Comparison of ENCODE assay signal across 8 cellular contexts in genomic region chr16:2752850-2753522, GRCh38. TPM values are rescaled to one million over a fixed set of nuclear protein-coding genes. Genes with fewer than 3 reads are reported as not detected.
DNase-seq lines count a peak whose midpoint lies in the region; ATAC-seq and TF ChIP-seq lines count a peak whose summit lies in the region.

No MANE protein-coding gene starts in this region.

- in situ Hi-C loops in IMR-90 (cut with MboI; ENCODE audit: low sequenced_read_pairs), result no loop called here

- peak overlapping the region; percentile 99 for H3K27ac ChIP-seq in IMR-90 (ENCODE audit: insufficient read depth, low read length)
- H3K27ac ChIP-seq in angular gyrus (ENCODE audit: low read depth, low read length), result peak overlapping the region; percentile 100
- peak overlapping the region; percentile 98 for H3K27ac ChIP-seq in right cardiac atrium (ENCODE audit: low read length)

- no peak for TF ChIP-seq RAD21 in IMR-90 (IDR thresholded peaks at IDR 0.05; ENCODE audit: low read length)

- H3K4me3 Mint-ChIP-seq in progenitor cell of endocrine pancreas (ENCODE audit: low read depth), result peak overlapping the region; percentile 93

- H3K9ac ChIP-seq in IMR-90 (ENCODE audit: low read depth, low read length), result peak overlapping the region; percentile 97

- H3K36me3 ChIP-seq in IMR-90 (ENCODE audit: control insufficient read depth, insufficient read depth, low read length), result peaks cover 16% of the 10 kb centered on the region

- CTCF ChIA-PET in IMR-90 (lab: Yijun Ruan, JAX), result no interaction called here

- peak overlapping the region; percentile 99 for H3K4me2 ChIP-seq in IMR-90 (ENCODE audit: low read depth, low read length)

- no peaks in the 10 kb centered on the region for H3K9me3 Mint-ChIP-seq in progenitor cell of endocrine pancreas (ENCODE audit: low read depth)

- peak overlapping the region; percentile 38 to 54; a peak in 3 of 4 replicates for H4K8ac ChIP-seq in IMR-90 (ENCODE audit: low read depth in 2 of 2, low read length in 2 of 2)

- 0% methylated on average over 1 of the region's 72 CpGs; no CpG with 5 or more reads in 1 of the 2 experiments for whole genome bisulfite sequencing in IMR-90 (ENCODE audit: extremely low coverage in 2 of 2, insufficient read length in 1 of 2), 2 experiments
- WGBS in right cardiac atrium, result under 1% methylated on average over 70 of the region's 72 CpGs

- intact Hi-C loops in IMR-90 (cut with micrococcal nuclease), result loop anchor here (1.0 kb wide), 1 partner anchor 115 kb away; no protein-coding TSS in a partner anchor
- intact Hi-C loops in right cardiac atrium (cut with DNase I), result no loop called here

- peak overlapping the region; percentile 86 for H3K23ac ChIP-seq in IMR-90 (ENCODE audit: low read depth, low read length)

- H3K18ac ChIP-seq in IMR-90 (ENCODE audit: low read depth, low read length), result no peak overlapping the region; the same call in none of the 2 replicates

- ATAC-seq in GM21529 (IDR thresholded peaks at IDR 0.05; ENCODE audit: unreplicated experiment) (peak; percentile 29), IMR-90 (ENCODE audit: low read depth) (peak; percentile 69), right cardiac atrium (peak; percentile 79 to 87)

- no peak overlapping the region for H2BK120ac ChIP-seq in IMR-90 (ENCODE audit: low read depth, low read length)

- peak overlapping the region; percentile 100 for H3K27ac Mint-ChIP-seq in progenitor cell of endocrine pancreas

- no peak overlapping the region for H2BK20ac ChIP-seq in IMR-90 (ENCODE audit: low read depth, low read length)

- POLR2A ChIA-PET in IMR-90 (lab: Charles Lee; ENCODE audit: unreplicated experiment), result interaction anchor here (0.6 to 1.4 kb wide), 5 partner anchors 10 to 1175 kb away, joined by 3 to 8 read pairs (median 4); no protein-coding TSS in a partner anchor

- H3K4me1 ChIP-seq in IMR-90 (ENCODE audit: control insufficient read depth, insufficient read depth, low read length), result peaks cover 9% of the 10 kb centered on the region
- peaks cover 20% of the 10 kb centered on the region for H3K4me1 ChIP-seq in right cardiac atrium (ENCODE audit: control insufficient read depth, insufficient read depth, low read length)

- H3K79me1 ChIP-seq in IMR-90 (ENCODE audit: low read depth in 1 of 2, low read length in 2 of 2), result peaks cover 15 to 53% of the 10 kb centered on the region in 2 experiments

- H3K9me3 ChIP-seq in IMR-90 (ENCODE audit: control insufficient read depth, insufficient read depth, low read length), result peaks cover 2% of the 10 kb centered on the region; the same call in 1 of the 2 replicates
- H3K9me3 ChIP-seq in right cardiac atrium (ENCODE audit: control insufficient read depth, low read length), result no peaks in the 10 kb centered on the region

- peak; percentile 79 for DNase-seq in EL
- DNase-seq in IMR-90, result peak; percentile 77
- peak; percentile 86 to 96 (median 94) for DNase-seq in right cardiac atrium
- no peak for DNase-seq in progenitor cell of endocrine pancreas (ENCODE audit: low spot score, unreplicated experiment)
- DNase-seq in activated gamma-delta T cell (lab: John Stamatoyannopoulos, UW), result no peak

- dilution Hi-C loops in IMR-90 (cut with HindIII; ENCODE audit: low sequenced_read_pairs, unreplicated experiment), result no loop called here

- peaks cover 42% of the 10 kb centered on the region for H3K4me1 Mint-ChIP-seq in progenitor cell of endocrine pancreas (ENCODE audit: low read depth)

- H4K5ac ChIP-seq in IMR-90 (ENCODE audit: low read depth, low read length), result no peak overlapping the region

- peaks cover 14% of the 10 kb centered on the region for H3K9me1 ChIP-seq in IMR-90 (ENCODE audit: insufficient read depth, low read length)

- H3K4me3 ChIP-seq in IMR-90 (ENCODE audit: insufficient read depth, low read depth, low read length), result peak overlapping the region; percentile 88
- peak overlapping the region; percentile 90 for H3K4me3 ChIP-seq in right cardiac atrium (ENCODE audit: low read length)

- no TSS peak for BruUV-seq in IMR-90 (replicated peaks; lab: Mats Ljungman, UMichigan)

- peaks cover 20% of the 10 kb centered on the region for H3K36me3 Mint-ChIP-seq in progenitor cell of endocrine pancreas (ENCODE audit: insufficient read depth)

- peaks cover 52% of the 10 kb centered on the region for H4K20me1 ChIP-seq in IMR-90 (ENCODE audit: insufficient read depth, low read length)

- no peak overlapping the region for H2BK15ac ChIP-seq in IMR-90 (ENCODE audit: low read depth, low read length)

- H3K27me3 Mint-ChIP-seq in progenitor cell of endocrine pancreas, result no peaks in the 10 kb centered on the region

- H3K27me3 ChIP-seq in IMR-90 (ENCODE audit: control insufficient read depth, insufficient read depth, low read length), result no peaks in the 10 kb centered on the region
- H3K27me3 ChIP-seq in right cardiac atrium (ENCODE audit: control insufficient read depth, insufficient read depth), result no peaks in the 10 kb centered on the region

- H3K4ac ChIP-seq in IMR-90 (ENCODE audit: low read depth, low read length), result peak overlapping the region; percentile 34

- peak overlapping the region; percentile 99 for H2AFZ ChIP-seq in IMR-90 (replicated peaks; ENCODE audit: low read length, poor library complexity)

- no peak for TF ChIP-seq CTCF in IMR-90 (conservative IDR thresholded peaks at IDR 0.05; ENCODE audit: low read depth, low read length)
- TF ChIP-seq CTCF in progenitor cell of endocrine pancreas (IDR thresholded peaks at IDR 0.05; ENCODE audit: unreplicated experiment), result no peak

- H3K56ac ChIP-seq in IMR-90 (ENCODE audit: extremely low read depth, insufficient read depth, low read length), result peak overlapping the region; percentile 80

- peak overlapping the region; percentile 98 for H2AK9ac ChIP-seq in IMR-90 (replicated peaks; ENCODE audit: low read depth, low read length, poor library complexity)

- H4K91ac ChIP-seq in IMR-90 (ENCODE audit: insufficient read depth, low read depth, low read length), result peak overlapping the region; percentile 29; the same call in 1 of the 2 replicates

- peak overlapping the region; percentile 95 for H3K14ac ChIP-seq in IMR-90 (replicated peaks; ENCODE audit: low read depth, low read length)

- TF ChIP-seq POLR2A in IMR-90 (IDR thresholded peaks at IDR 0.05; ENCODE audit: low read depth, low read length), result no peak

- peak overlapping the region; percentile 68 for H2AK5ac ChIP-seq in IMR-90 (ENCODE audit: low read depth, low read length)

- H2BK5ac ChIP-seq in IMR-90 (ENCODE audit: low read depth, low read length, poor library complexity, severe bottlenecking), result peak overlapping the region; percentile 90

TF ChIP-seq in IMR-90, 13 proteins besides CTCF, POLR2A, EP300 and RAD21 (continues in another document):
- TF ChIP-seq CHD1 (IDR thresholded peaks at IDR 0.05; ENCODE audit: low read depth, low read length), result peak; percentile 11; the same call in 1 of the 2 replicates

TF ChIP-seq in PFSK-1, 5 proteins besides CTCF, POLR2A, EP300 and RAD21:
- no peak for TF ChIP-seq FOXP2 (optimal IDR thresholded peaks at IDR 0.05; ENCODE audit: borderline replicate concordance, extremely low read depth, extremely low read length, insufficient read depth)
- TF ChIP-seq TAF1 (IDR thresholded peaks at IDR 0.05; ENCODE audit: borderline replicate concordance, insufficient read depth, low read length), result 0 out of 2 replicates have a peak, but pooled peaks have one; percentile 4

RNA-seq across cellular contexts. Expression of gene SRRM2, which starts 0.5 kb away (rescaled TPM):
- total RNA-seq in IMR-90 (2012; rRNA removed) (20.3 and 21.1 TPM in 2 replicates), right cardiac atrium (100 to 1,000 TPM; 299 to 352 (median 320) TPM), progenitor cell of endocrine pancreas (817 and 838 TPM in 2 replicates)
- polyA plus RNA-seq in IMR-90 (2012; rRNA removed) (300 and 301 TPM in 2 replicates), right cardiac atrium (402 TPM)
- polyA plus RNA-seq in IMR-90 (2012; cell fraction: cytosol; rRNA removed), result 57.1 and 150 TPM in 2 replicates
- polyA plus RNA-seq in IMR-90 (2012; cell fraction: nucleus; rRNA removed; ENCODE audit: low replicate concordance), result 949 and 1,549 TPM in 2 replicates
- 338 TPM for polyA plus RNA-seq in PFSK-1 (2012; ENCODE audit: insufficient read length, low read depth)

RNA-seq across cellular contexts. Expression of gene ELOB, which starts 24.1 kb away (rescaled TPM):
- 225 and 5,859 TPM in 2 replicates for total RNA-seq in IMR-90 (2012; rRNA removed)
- 442 and 481 TPM in 2 replicates for polyA plus RNA-seq in IMR-90 (2012; rRNA removed)
- polyA plus RNA-seq in IMR-90 (2012; cell fraction: cytosol; rRNA removed), result 442 and 479 TPM in 2 replicates
- polyA plus RNA-seq in IMR-90 (2012; cell fraction: nucleus; rRNA removed; ENCODE audit: low replicate concordance), result 142 and 174 TPM in 2 replicates
- 540 TPM for polyA plus RNA-seq in PFSK-1 (2012; ENCODE audit: insufficient read length, low read depth)
- 100 to 1,000 TPM; 235 to 320 (median 280) TPM for total RNA-seq in right cardiac atrium
- 625 TPM for polyA plus RNA-seq in right cardiac atrium
- total RNA-seq in progenitor cell of endocrine pancreas, result 201 and 207 TPM in 2 replicates

RNA-seq across cellular contexts. Expression of gene PRSS27, which starts 33.0 kb away (rescaled TPM):
- total RNA-seq in IMR-90 (2012; rRNA removed) (under 0.01 TPM in 2 replicates), right cardiac atrium (under 1 TPM; 0.32 to 0.64 (median 0.37) TPM), progenitor cell of endocrine pancreas (6.3 and 6.6 TPM in 2 replicates)
- polyA plus RNA-seq in IMR-90 (2012; rRNA removed) (0.58 and 0.83 TPM in 2 replicates), right cardiac atrium (0.25 TPM)
- polyA plus RNA-seq in IMR-90 (2012; cell fraction: cytosol; rRNA removed), result 0.86 and 1.1 TPM in 2 replicates
- polyA plus RNA-seq in IMR-90 (2012; cell fraction: nucleus; rRNA removed; ENCODE audit: low replicate concordance), result 2.5 and 3.2 TPM in 2 replicates
- 1.4 TPM for polyA plus RNA-seq in PFSK-1 (2012; ENCODE audit: insufficient read length, low read depth)

RNA-seq across cellular contexts. Expression of gene PRSS33, which starts 34.4 kb away (rescaled TPM):
- total RNA-seq in IMR-90 (2012; rRNA removed) (not detected in 2 replicates), right cardiac atrium (not detected), progenitor cell of endocrine pancreas (0.27 and 0.31 TPM in 2 replicates)
- polyA plus RNA-seq in IMR-90 (2012; rRNA removed) (not detected in 2 replicates), right cardiac atrium (not detected)
- not detected in 2 replicates for polyA plus RNA-seq in IMR-90 (2012; cell fraction: cytosol; rRNA removed)
- polyA plus RNA-seq in IMR-90 (2012; cell fraction: nucleus; rRNA removed; ENCODE audit: low replicate concordance), result not detected in 2 replicates
- polyA plus RNA-seq in PFSK-1 (2012; ENCODE audit: insufficient read length, low read depth), result not detected

RNA-seq across cellular contexts. Expression of gene PRSS41, which starts 45.3 kb away (rescaled TPM):
- not detected in 2 replicates for total RNA-seq in IMR-90 (2012; rRNA removed)
- polyA plus RNA-seq in IMR-90 (2012; rRNA removed), result not detected in 2 replicates
- polyA plus RNA-seq in IMR-90 (2012; cell fraction: cytosol; rRNA removed), result not detected in 2 replicates
- not detected in 2 replicates for polyA plus RNA-seq in IMR-90 (2012; cell fraction: nucleus; rRNA removed; ENCODE audit: low replicate concordance)
- polyA plus RNA-seq in PFSK-1 (2012; ENCODE audit: insufficient read length, low read depth), result not detected
- total RNA-seq in right cardiac atrium, result not detected
- not detected for polyA plus RNA-seq in right cardiac atrium
- not detected in 2 replicates for total RNA-seq in progenitor cell of endocrine pancreas

Comparison
In these comparisons a context has a peak if more than half of its experiments do, and no peak if none do; other contexts are left out.
1. DNase-seq: peak in EL (single experiment), IMR-90 (single experiment) and right cardiac atrium (3 of 3); none in progenitor cell of endocrine pancreas (single experiment) and activated gamma-delta T cell (single experiment).
2. ATAC-seq: peak in every context shown above with its lines; median percentile 83 in right cardiac atrium; 69 in IMR-90; 29 in GM21529.
3. RNA of gene SRRM2, which starts 0.5 kb away (total RNA-seq): 817 to 838 TPM in progenitor cell of endocrine pancreas and 299 to 352 TPM in right cardiac atrium; 20.3 to 21.1 TPM in IMR-90; every median in the first group is over 10 times any median in the second.
4. Peak in every context shown above with its lines, with median percentiles within 50 percentile points of each other: H3K27ac ChIP-seq.